ENCODE assay signal across 8 cellular contexts in genomic region chr19:19033426-19034203, GRCh38. TPM values are rescaled to one million over a fixed set of nuclear protein-coding genes. Genes with fewer than 3 reads are reported as not detected.
DNase-seq lines count a peak whose midpoint lies in the region; ATAC-seq and TF ChIP-seq lines count a peak whose summit lies in the region.

Gene ARMC6, plus strand, starts transcription at chr19:19033603. Its CDS starts 607 bp downstream, at chr19:19034210.
Gene SUGP2, minus strand, starts transcription at chr19:19033517. Its CDS starts 2,446 bp downstream, at chr19:19031071.

- H3K4me2 ChIP-seq in DOHH2 (ENCODE audit: low read length) (peak within 1 kb of the TSS; percentile 69), GM23338 (peak within 1 kb of the TSS; percentile 99)

- peak within 1 kb of the TSS; percentile 87 for H2AFZ ChIP-seq in GM23338

- H3F3A ChIP-seq in DOHH2 (ENCODE audit: control insufficient read depth, insufficient read depth) (peaks cover 3% of the 10 kb centered on the region), GM23338 (replicated peaks; ENCODE audit: low read depth) (peaks cover 17% of the 10 kb centered on the region)

- H3K4me3 Mint-ChIP-seq in GM23338 = peak within 1 kb of the TSS; percentile 90
- peak within 1 kb of the TSS; percentile 96 for H3K4me3 Mint-ChIP-seq in activated T-helper 17 cell treated with anti-CD3 and anti-CD28 coated beads, Interleukin-2, amount 50 U/mL, for 72 hours
- peak within 1 kb of the TSS; percentile 96 for H3K4me3 Mint-ChIP-seq in natural killer cell
- peak within 1 kb of the TSS; percentile 88 to 92 for H3K4me3 Mint-ChIP-seq in stimulated activated naive B cell treated with anti-CD40 and anti-IgM and Interleukin-4, amounts not matched to agents 10 μg/mL and 1 μg/mL and 100 μg/mL, for 72 hours

- H3K9me3 ChIP-seq in DOHH2 (ENCODE audit: control insufficient read depth, insufficient read depth, low read length) (no peaks in the 10 kb centered on the region), RWPE2 (ENCODE audit: severe bottlenecking) (no peaks in the 10 kb centered on the region)

- ATAC-seq in GM23338 (peak; percentile 73), RWPE2 (ENCODE audit: low read depth) (peak; percentile 75), natural killer cell (peak; percentile 74 to 88 (median 81))
- ATAC-seq in activated T-helper 17 cell treated with anti-CD3 and anti-CD28 coated beads, Interleukin-2, amount 50 U/mL, for 72 hours (replicated peaks) = peak; percentile 88
- peak; percentile 84 to 85 for ATAC-seq in stimulated activated naive B cell treated with anti-CD40 and anti-IgM and Interleukin-4, amounts not matched to agents 10 μg/mL and 1 μg/mL and 100 μg/mL, for 72 hours (replicated peaks)

- H3K27me3 Mint-ChIP-seq in GM23338 (ENCODE audit: insufficient read depth, low read depth, poor library complexity) (peaks cover 15% of the 10 kb centered on the region), natural killer cell (ENCODE audit: low read depth in 2 of 2) (no peaks in the 10 kb centered on the region)
- no peaks in the 10 kb centered on the region for H3K27me3 Mint-ChIP-seq in activated T-helper 17 cell treated with anti-CD3 and anti-CD28 coated beads, Interleukin-2, amount 50 U/mL, for 72 hours
- H3K27me3 Mint-ChIP-seq in stimulated activated naive B cell treated with anti-CD40 and anti-IgM and Interleukin-4, amounts not matched to agents 10 μg/mL and 1 μg/mL and 100 μg/mL, for 72 hours = no peaks in the 10 kb centered on the region

- H3K36me3 ChIP-seq in DOHH2 (ENCODE audit: control insufficient read depth, low read length) (peaks cover 73% of the 10 kb centered on the region), GM23338 (ENCODE audit: insufficient read depth) (peaks cover 41% of the 10 kb centered on the region), RWPE2 (ENCODE audit: low read depth) (peaks cover 42% of the 10 kb centered on the region)

- H4K20me1 ChIP-seq in DOHH2 (ENCODE audit: control insufficient read depth, insufficient read depth, low read depth, low read length) = peaks cover 4% of the 10 kb centered on the region; the same call in 1 of the 2 replicates
- peaks cover 51% of the 10 kb centered on the region for H4K20me1 ChIP-seq in GM23338 (replicated peaks; ENCODE audit: insufficient read depth)

- peak within 1 kb of the TSS; percentile 92 for H3K4me3 ChIP-seq in DOHH2 (ENCODE audit: low read length)
- H3K4me3 ChIP-seq in GM23338 = peak within 1 kb of the TSS; percentile 91
- H3K4me3 ChIP-seq in RWPE2 (ENCODE audit: severe bottlenecking) = peak within 1 kb of the TSS; percentile 96
- peak within 1 kb of the TSS; percentile 92 for H3K4me3 ChIP-seq in fibroblast of mammary gland (ENCODE audit: control insufficient read depth, low read depth, low read length)

- H3K79me2 ChIP-seq in DOHH2 (ENCODE audit: control insufficient read depth, low read length) (peaks cover 93% of the 10 kb centered on the region), GM23338 (replicated peaks; ENCODE audit: insufficient read depth) (peaks cover 78% of the 10 kb centered on the region)

- H3K36me3 Mint-ChIP-seq in GM23338 (ENCODE audit: low read depth) (peaks cover 64% of the 10 kb centered on the region), natural killer cell (no peaks in the 10 kb centered on the region)
- peaks cover 65% of the 10 kb centered on the region for H3K36me3 Mint-ChIP-seq in activated T-helper 17 cell treated with anti-CD3 and anti-CD28 coated beads, Interleukin-2, amount 50 U/mL, for 72 hours (ENCODE audit: low read depth)
- peaks cover 18 to 33% of the 10 kb centered on the region in 2 donors for H3K36me3 Mint-ChIP-seq in stimulated activated naive B cell treated with anti-CD40 and anti-IgM and Interleukin-4, amounts not matched to agents 10 μg/mL and 1 μg/mL and 100 μg/mL, for 72 hours

- H3K9me2 ChIP-seq in DOHH2 (replicated peaks; ENCODE audit: control insufficient read depth, low read length) (no peaks in the 10 kb centered on the region), GM23338 (ENCODE audit: insufficient read depth) (no peaks in the 10 kb centered on the region)

- H3K27ac ChIP-seq in DOHH2 (ENCODE audit: low read depth, low read length) = peak within 1 kb of the TSS; percentile 84
- H3K27ac ChIP-seq in GM23338 (ENCODE audit: low read depth) = peak within 1 kb of the TSS; percentile 96
- H3K27ac ChIP-seq in RWPE2 (ENCODE audit: poor library complexity, severe bottlenecking) = peak within 1 kb of the TSS; percentile 70

- H3K27ac Mint-ChIP-seq in GM23338 (peak within 1 kb of the TSS; percentile 94), natural killer cell (peak within 1 kb of the TSS; percentile 92 to 95)
- peak within 1 kb of the TSS; percentile 93 for H3K27ac Mint-ChIP-seq in activated T-helper 17 cell treated with anti-CD3 and anti-CD28 coated beads, Interleukin-2, amount 50 U/mL, for 72 hours
- H3K27ac Mint-ChIP-seq in stimulated activated naive B cell treated with anti-CD40 and anti-IgM and Interleukin-4, amounts not matched to agents 10 μg/mL and 1 μg/mL and 100 μg/mL, for 72 hours = peak within 1 kb of the TSS; percentile 93

- intact Hi-C loops in natural killer cell (cut with micrococcal nuclease) = loop anchor here (1.0 kb wide), 1 partner anchor 114 kb away; the partner anchor contains the start of genes COPE and DDX49

- H3K9me3 Mint-ChIP-seq in GM23338 = peaks cover 16% of the 10 kb centered on the region
- H3K9me3 Mint-ChIP-seq in activated T-helper 17 cell treated with anti-CD3 and anti-CD28 coated beads, Interleukin-2, amount 50 U/mL, for 72 hours = no peaks in the 10 kb centered on the region
- H3K9me3 Mint-ChIP-seq in natural killer cell = no peaks in the 10 kb centered on the region
- H3K9me3 Mint-ChIP-seq in stimulated activated naive B cell treated with anti-CD40 and anti-IgM and Interleukin-4, amounts not matched to agents 10 μg/mL and 1 μg/mL and 100 μg/mL, for 72 hours = no peaks in the 10 kb centered on the region

- peaks cover 14% of the 10 kb centered on the region for H3K4me1 Mint-ChIP-seq in GM23338
- H3K4me1 Mint-ChIP-seq in activated T-helper 17 cell treated with anti-CD3 and anti-CD28 coated beads, Interleukin-2, amount 50 U/mL, for 72 hours = peaks cover 17% of the 10 kb centered on the region
- peaks cover 17 to 22% of the 10 kb centered on the region in 2 donors for H3K4me1 Mint-ChIP-seq in natural killer cell
- peaks cover 17 to 29% of the 10 kb centered on the region in 2 donors for H3K4me1 Mint-ChIP-seq in stimulated activated naive B cell treated with anti-CD40 and anti-IgM and Interleukin-4, amounts not matched to agents 10 μg/mL and 1 μg/mL and 100 μg/mL, for 72 hours

- peak; percentile 87 for DNase-seq in GM23338 (ENCODE audit: low spot score)
- DNase-seq in LHCN-M2 (ENCODE audit: low read depth) = peak; percentile 75
- no peak for DNase-seq in RWPE2 (ENCODE audit: low spot score)
- DNase-seq in fibroblast of mammary gland (ENCODE audit: low read depth) = peak; percentile 79
- DNase-seq in natural killer cell = peak; percentile 93
- peak; percentile 90 for DNase-seq in stimulated activated naive B cell treated with anti-CD40 and anti-IgM and Interleukin-4, amounts not matched to agents 10 μg/mL and 1 μg/mL and 100 μg/mL, for 72 hours

- TF ChIP-seq CTCF in DOHH2 (IDR thresholded peaks at IDR 0.05; ENCODE audit: low read depth, low read length, poor library complexity, severe bottlenecking) = no peak
- no peak for TF ChIP-seq CTCF in GM23338 (conservative IDR thresholded peaks at IDR 0.05; ENCODE audit: low read depth in 2 of 2)
- no peak for TF ChIP-seq CTCF in RWPE2 (IDR thresholded peaks at IDR 0.05; ENCODE audit: poor library complexity, severe bottlenecking)
- no peak for TF ChIP-seq CTCF in fibroblast of mammary gland (conservative IDR thresholded peaks at IDR 0.05; ENCODE audit: control insufficient read depth, insufficient read depth, low read depth, low read length)
- no peak for TF ChIP-seq CTCF in natural killer cell (IDR thresholded peaks at IDR 0.05)

- H3K27me3 ChIP-seq in DOHH2 (ENCODE audit: control insufficient read depth, low read length) = no peaks in the 10 kb centered on the region
- H3K27me3 ChIP-seq in GM23338 (ENCODE audit: insufficient read depth) = no peaks in the 10 kb centered on the region
- no peaks in the 10 kb centered on the region for H3K27me3 ChIP-seq in RWPE2 (ENCODE audit: insufficient read depth, poor library complexity, severe bottlenecking)

- peaks cover 33% of the 10 kb centered on the region for H3K4me1 ChIP-seq in DOHH2 (ENCODE audit: control insufficient read depth, low read length)
- H3K4me1 ChIP-seq in GM23338 (ENCODE audit: insufficient read depth) = peaks cover 12% of the 10 kb centered on the region; the same call in 1 of the 2 replicates
- H3K4me1 ChIP-seq in RWPE2 (ENCODE audit: insufficient read depth, poor library complexity, severe bottlenecking) = peaks cover 2% of the 10 kb centered on the region

TF ChIP-seq in GM23338, 12 proteins besides CTCF, POLR2A, EP300 and RAD21:
- no peak for TF ChIP-seq EZH2phosphoT487 (IDR thresholded peaks at IDR 0.05; ENCODE audit: unreplicated experiment)
- peak; percentile 67 for TF ChIP-seq POLR2AphosphoS5 (IDR thresholded peaks at IDR 0.05; ENCODE audit: low read depth)
- no peak for TF ChIP-seq JUNB (IDR thresholded peaks at IDR 0.05; ENCODE audit: unreplicated experiment)
- peak; percentile 20; the same call in 1 of the 2 replicates for TF ChIP-seq ETS1 (IDR thresholded peaks at IDR 0.05)

RNA-seq across cellular contexts. Expression of gene ARMC6, which starts in this region (rescaled TPM):
- 95.1 and 112 TPM in 2 replicates for total RNA-seq in GM23338 (2014; rRNA removed; shearing (Covaris generic))
- polyA plus RNA-seq in GM23338 (2016; fragmentation: Nextera tagmentation; extraction: Ambion mirVana) = 40.9 and 45.0 TPM in 2 replicates
- 61.1 and 68.3 TPM in 2 replicates for total RNA-seq in LHCN-M2 (2014; rRNA removed)
- polyA plus RNA-seq in LHCN-M2 (2012) = 41.7 TPM
- total RNA-seq in activated T-helper 17 cell treated with anti-CD3 and anti-CD28 coated beads, Interleukin-2, amount 50 U/mL, for 72 hours = 10 to 100 TPM; 19.6 to 44.4 TPM
- 10 to 100 TPM; 19.3 to 21.2 (median 21.0) TPM for total RNA-seq in natural killer cell

RNA-seq across cellular contexts. Expression of gene SUGP2, which starts in this region (rescaled TPM):
- 86.5 and 102 TPM in 2 replicates for total RNA-seq in GM23338 (2014; rRNA removed; shearing (Covaris generic))
- polyA plus RNA-seq in GM23338 (2016; fragmentation: Nextera tagmentation; extraction: Ambion mirVana) = 99.3 and 109 TPM in 2 replicates
- total RNA-seq in LHCN-M2 (2014; rRNA removed) (54.2 and 63.9 TPM in 2 replicates), natural killer cell (100 to 1,000 TPM; 220 to 237 (median 236) TPM)
- polyA plus RNA-seq in LHCN-M2 (2012) = 39.8 TPM
- total RNA-seq in activated T-helper 17 cell treated with anti-CD3 and anti-CD28 coated beads, Interleukin-2, amount 50 U/mL, for 72 hours = 100 to 1,000 TPM; 120 to 128 TPM
